32 cellular contexts compared by ENCODE assay signal in genomic region chr12:91841786-91842185, GRCh38.
"Had no signal": no experiment of that assay in that cellular context is flagged by ENCODE, and none has a peak within 500 bp of the region (broad histone marks: within the 10 kb centered on the region; RNA-seq: fewer than 3 reads in every experiment).

No MANE protein-coding gene starts in this region.

- H3K27me3 Mint-ChIP-seq: activated B cell treated with CpG ODN at 0.5 μM for 24 hours; activated CD4-positive, alpha-beta memory T cell treated with anti-CD3 and anti-CD28 coated beads, Interleukin-2, amount 10 ng/mL, durations not matched to agents 7 days and 5 days; activated CD4-positive, alpha-beta T cell treated with anti-CD3 and anti-CD28 coated beads, Interleukin-2, amount 10 ng/mL, durations not matched to agents 24 days and 14 days; activated naive CD4-positive, alpha-beta T cell treated with anti-CD3 and anti-CD28 coated beads, Interleukin-2, amount 10 ng/mL, durations not matched to agents 7 days and 5 days; activated naive CD8-positive, alpha-beta T cell treated with anti-CD3 and anti-CD28 coated beads for 36 hours; activated naive CD8-positive, alpha-beta T cell treated with anti-CD3 and anti-CD28 coated beads, Interleukin-2, amount 50 U/mL, for 24 hours; activated T-cell treated with anti-CD3 and anti-CD28 coated beads, Interleukin-2, amount 50 U/mL, for 24 hours; effector memory CD8-positive, alpha-beta T cell; T-helper 17 cell had no signal

- H3K4me3 Mint-ChIP-seq: activated B cell treated with CpG ODN at 0.5 μM for 24 hours; activated CD4-positive, alpha-beta memory T cell treated with anti-CD3 and anti-CD28 coated beads, Interleukin-2, amount 10 ng/mL, durations not matched to agents 7 days and 5 days; activated CD4-positive, alpha-beta T cell treated with anti-CD3 and anti-CD28 coated beads, Interleukin-2, amount 10 ng/mL, durations not matched to agents 24 days and 14 days; activated naive CD4-positive, alpha-beta T cell treated with anti-CD3 and anti-CD28 coated beads, Interleukin-2, amount 10 ng/mL, durations not matched to agents 7 days and 5 days; activated naive CD8-positive, alpha-beta T cell treated with anti-CD3 and anti-CD28 coated beads for 36 hours; activated naive CD8-positive, alpha-beta T cell treated with anti-CD3 and anti-CD28 coated beads, Interleukin-2, amount 50 U/mL, for 24 hours; activated T-cell treated with anti-CD3 and anti-CD28 coated beads, Interleukin-2, amount 50 U/mL, for 24 hours; activated T-helper 1 cell treated with anti-CD3 and anti-CD28 coated beads, Interleukin-12 subunit alpha, Interleukin-12 subunit beta, Interleukin-2, Interleukin-4 antibody, amounts not matched to agents 30 ng/mL and 10 ng/mL and 1 ng/mL, durations not matched to agents 14 hours and 24 hours and 36 hours; effector memory CD8-positive, alpha-beta T cell; T-helper 17 cell; T-helper 2 cell treated with Interferon-gamma antibody and Interleukin-4, amounts not matched to agents 5 μg/mL and 100 μg/mL, for 36 hours had no signal

- DNase-seq: activated B cell treated with CpG ODN at 0.5 μM for 24 hours; activated CD4-positive, alpha-beta memory T cell treated with anti-CD3 and anti-CD28 coated beads, Interleukin-2, amount 10 ng/mL, durations not matched to agents 7 days and 5 days; activated CD4-positive, alpha-beta T cell treated with anti-CD3 and anti-CD28 coated beads, Interleukin-2, amount 10 ng/mL, durations not matched to agents 24 days and 14 days; activated CD8-positive, alpha-beta memory T cell treated with anti-CD3 and anti-CD28 coated beads, Interleukin-2, amount 50 U/mL, for 48 hours; activated gamma-delta T cell; activated naive CD4-positive, alpha-beta T cell; activated naive CD4-positive, alpha-beta T cell treated with anti-CD3 and anti-CD28 coated beads, Interleukin-2, amount 10 ng/mL, durations not matched to agents 7 days and 5 days; activated naive CD8-positive, alpha-beta T cell treated with anti-CD3 and anti-CD28 coated beads for 36 hours; activated naive CD8-positive, alpha-beta T cell treated with anti-CD3 and anti-CD28 coated beads, Interleukin-2, amount 50 U/mL, for 24 hours; activated T-cell treated with anti-CD3 and anti-CD28 coated beads for 4 hours; activated T-cell treated with anti-CD3 and anti-CD28 coated beads, Interleukin-2, amount 50 U/mL, for 24 hours; adrenal gland; amygdala; aorta; body of pancreas; caudate nucleus; cortex of kidney; dermis blood vessel endothelial cell; effector CD4-positive, alpha-beta T cell; effector memory CD8-positive, alpha-beta T cell; erythroblast; foreskin keratinocyte; gastrocnemius medialis; glutamatergic neuron; heart left ventricle; T-helper 1 cell; T-helper 17 cell; T1000; WERI-Rb-1 had no signal

- H3K27ac Mint-ChIP-seq: activated B cell treated with CpG ODN at 0.5 μM for 24 hours; activated CD4-positive, alpha-beta memory T cell treated with anti-CD3 and anti-CD28 coated beads, Interleukin-2, amount 10 ng/mL, durations not matched to agents 7 days and 5 days; activated CD4-positive, alpha-beta T cell treated with anti-CD3 and anti-CD28 coated beads, Interleukin-2, amount 10 ng/mL, durations not matched to agents 24 days and 14 days; activated naive CD4-positive, alpha-beta T cell treated with anti-CD3 and anti-CD28 coated beads, Interleukin-2, amount 10 ng/mL, durations not matched to agents 7 days and 5 days; activated naive CD8-positive, alpha-beta T cell treated with anti-CD3 and anti-CD28 coated beads for 36 hours; activated naive CD8-positive, alpha-beta T cell treated with anti-CD3 and anti-CD28 coated beads, Interleukin-2, amount 50 U/mL, for 24 hours; activated T-cell treated with anti-CD3 and anti-CD28 coated beads, Interleukin-2, amount 50 U/mL, for 24 hours; activated T-helper 1 cell treated with anti-CD3 and anti-CD28 coated beads, Interleukin-12 subunit alpha, Interleukin-12 subunit beta, Interleukin-2, Interleukin-4 antibody, amounts not matched to agents 30 ng/mL and 10 ng/mL and 1 ng/mL, durations not matched to agents 14 hours and 24 hours and 36 hours; effector memory CD8-positive, alpha-beta T cell; T-helper 17 cell; T-helper 2 cell treated with Interferon-gamma antibody and Interleukin-4, amounts not matched to agents 5 μg/mL and 100 μg/mL, for 36 hours had no signal

- H3K4me1 Mint-ChIP-seq: activated B cell treated with CpG ODN at 0.5 μM for 24 hours; activated CD4-positive, alpha-beta memory T cell treated with anti-CD3 and anti-CD28 coated beads, Interleukin-2, amount 10 ng/mL, durations not matched to agents 7 days and 5 days; activated CD4-positive, alpha-beta T cell treated with anti-CD3 and anti-CD28 coated beads, Interleukin-2, amount 10 ng/mL, durations not matched to agents 24 days and 14 days; activated naive CD4-positive, alpha-beta T cell treated with anti-CD3 and anti-CD28 coated beads, Interleukin-2, amount 10 ng/mL, durations not matched to agents 7 days and 5 days; T-helper 17 cell had no signal

- H3K36me3 Mint-ChIP-seq: activated naive CD4-positive, alpha-beta T cell treated with anti-CD3 and anti-CD28 coated beads, Interleukin-2, amount 10 ng/mL, durations not matched to agents 7 days and 5 days had no signal

- ATAC-seq: activated CD4-positive, CD25-positive, alpha-beta regulatory T cell treated with anti-CD3 and anti-CD28 coated beads, Interleukin-2, amount 50 U/mL, for 24 hours; activated naive CD8-positive, alpha-beta T cell treated with anti-CD3 and anti-CD28 coated beads, Interleukin-2, amount 50 U/mL, for 24 hours; body of pancreas; effector memory CD8-positive, alpha-beta T cell; foreskin keratinocyte; gastrocnemius medialis; heart left ventricle; T-helper 17 cell had no signal

- H3K9me3 Mint-ChIP-seq: activated B cell treated with CpG ODN at 0.5 μM for 24 hours had no signal
